ENCODE assay signal across 8 cellular contexts in genomic region chr20:50192364-50193168, GRCh38. TPM values are rescaled to one million over a fixed set of nuclear protein-coding genes. Genes with fewer than 3 reads are reported as not detected.
DNase-seq lines count a peak whose midpoint lies in the region; ATAC-seq and FAIRE-seq lines count a peak whose summit lies in the region.

No MANE protein-coding gene starts in this region.

- ATAC-seq in left ventricle myocardium superior (peak; percentile 40), HG03108 (IDR thresholded peaks at IDR 0.05; ENCODE audit: unreplicated experiment) (no peak)

- DNase-seq in AG08395 (ENCODE audit: low spot score) = peak; percentile 81
- DNase-seq in GM19239 (ENCODE audit: insufficient read length, low spot score) = peak; percentile 80
- DNase-seq in NCI-H1092 treated with DMSO at 0.1 percent for 48 hours (lab: John Stamatoyannopoulos, UW) = peak; percentile 58
- DNase-seq in T-helper 1 cell = peak; percentile 44 to 91 (median 68)
- peak; percentile 90 for DNase-seq in amniotic epithelial cell (ENCODE audit: low read depth)
- peak; percentile 87 for DNase-seq in left ventricle myocardium superior
- peak; percentile 80 for DNase-seq in renal cortical epithelial cell (ENCODE audit: low read depth)

- intact Hi-C loops in left ventricle myocardium superior (cut with micrococcal nuclease) = no loop called here

- FAIRE-seq in GM19239 (lab: Jason Lieb, UNC) = no peak

RNA-seq across cellular contexts. Expression of gene CEBPB, which starts 1.9 kb away (rescaled TPM):
- 59.4 TPM for total RNA-seq in left ventricle myocardium superior
- total RNA-seq in renal cortical epithelial cell = 35.3 and 50.4 TPM in 2 replicates

RNA-seq across cellular contexts. Expression of gene PEDS1, which starts 39.0 kb away (rescaled TPM):
- 31.1 TPM for total RNA-seq in left ventricle myocardium superior
- total RNA-seq in renal cortical epithelial cell = 19.4 and 22.6 TPM in 2 replicates
